In the genomic region with DNA sequence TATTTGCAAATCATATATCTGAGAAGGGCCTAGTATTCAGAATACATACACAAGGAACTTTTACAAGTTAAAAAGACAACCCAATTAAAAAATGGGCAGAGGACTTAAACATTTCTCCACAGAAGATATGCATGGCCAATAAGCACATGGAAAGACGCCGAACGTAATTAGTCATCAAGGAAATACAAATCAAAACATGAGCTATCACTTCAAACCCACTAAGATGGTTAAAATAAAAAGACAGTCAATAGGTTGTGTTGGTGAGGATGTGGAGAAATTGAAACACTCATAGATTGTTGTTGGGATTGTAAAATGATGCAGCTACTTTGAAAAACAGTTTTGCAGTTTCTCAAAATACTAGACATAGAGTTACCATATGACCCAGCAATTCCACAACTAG, we compare ENCODE assay signal across 16 cellular contexts.
A peak's percentile ranks its signal among the peaks of the same experiment; 100 is the strongest.
DNase-seq lines count a peak whose midpoint lies in the region; ATAC-seq and TF ChIP-seq lines count a peak whose summit lies in the region.
"Had no signal": no experiment of that assay in that cellular context is flagged by ENCODE, and none has a peak within 500 bp of the region (broad histone marks: within the 10 kb centered on the region; RNA-seq: fewer than 3 reads in every experiment).

No MANE protein-coding gene starts in this region.

- no peaks in the 10 kb centered on the region; the same call in 1 of the 2 replicates for H3K9me1 ChIP-seq in IMR-90 (ENCODE audit: insufficient read depth, low read length)

- no peaks in the 10 kb centered on the region for H3K79me1 ChIP-seq in IMR-90 (ENCODE audit: low read depth in 1 of 2, low read length in 2 of 2)
- no peaks in the 10 kb centered on the region for H3K79me1 ChIP-seq in mesenchymal stem cell (replicated peaks; ENCODE audit: low read length, poor library complexity, severe bottlenecking)

- intact Hi-C loops in IMR-90 (cut with micrococcal nuclease) = no loop called here

- H3K4me2 ChIP-seq in IMR-90 (ENCODE audit: low read depth, low read length) (no peak overlapping the region), mesenchymal stem cell (ENCODE audit: low read length, poor library complexity, severe bottlenecking) (no peak overlapping the region)
- H3K4me2 ChIP-seq: KMS-11, PC-9 had no signal

- H2BK5ac ChIP-seq in IMR-90 (ENCODE audit: low read depth, low read length, poor library complexity, severe bottlenecking) (peak overlapping the region; percentile 87), mesenchymal stem cell (ENCODE audit: low read depth, low read length, poor library complexity, severe bottlenecking) (no peak overlapping the region)

- ATAC-seq in IMR-90 (ENCODE audit: low read depth) (no peak), HG02970 (IDR thresholded peaks at IDR 0.05; ENCODE audit: low FRiP score, unreplicated experiment) (no peak), GM19467 (IDR thresholded peaks at IDR 0.05; ENCODE audit: unreplicated experiment) (no peak)

- H3K4me3 ChIP-seq in IMR-90 (ENCODE audit: insufficient read depth, low read depth, low read length) = no peak overlapping the region
- no peak overlapping the region for H3K4me3 ChIP-seq in cardiac fibroblast (replicated peaks in 1 of 2; ENCODE audit: low read depth in 2 of 2, low read length in 2 of 2)
- no peak overlapping the region for H3K4me3 ChIP-seq in mesenchymal stem cell (ENCODE audit: insufficient read depth in 1 of 2, low read depth in 1 of 2, low read length in 2 of 2)
- H3K4me3 ChIP-seq in coronary artery = no peak overlapping the region
- H3K4me3 ChIP-seq: PC-9 had no signal

- BruUV-seq in IMR-90 (replicated peaks; lab: Mats Ljungman, UMichigan) = no TSS peak

- H4K8ac ChIP-seq in IMR-90 (ENCODE audit: low read depth in 2 of 2, low read length in 2 of 2) (no peak overlapping the region), mesenchymal stem cell (ENCODE audit: low read length) (no peak overlapping the region)

- H4K5ac ChIP-seq in IMR-90 (ENCODE audit: low read depth, low read length) = peak overlapping the region; percentile 20; the same call in 1 of the 2 replicates

- H3K27me3 ChIP-seq in IMR-90 (ENCODE audit: control insufficient read depth, insufficient read depth, low read length) = no peaks in the 10 kb centered on the region
- H3K27me3 ChIP-seq in mesenchymal stem cell (ENCODE audit: control insufficient read depth in 1 of 2, insufficient read depth in 1 of 2, low read length in 2 of 2) = no peaks in the 10 kb centered on the region

- H2BK120ac ChIP-seq in IMR-90 (ENCODE audit: low read depth, low read length) (peak overlapping the region; percentile 25; the same call in 1 of the 2 replicates), mesenchymal stem cell (ENCODE audit: low read depth, low read length) (no peak overlapping the region)

- H4K20me1 ChIP-seq in IMR-90 (ENCODE audit: insufficient read depth, low read length) = no peaks in the 10 kb centered on the region

- no peak overlapping the region for H3K9ac ChIP-seq in IMR-90 (ENCODE audit: low read depth, low read length)
- H3K9ac ChIP-seq in mesenchymal stem cell (ENCODE audit: low read length) = no peak overlapping the region
- H3K9ac ChIP-seq: KMS-11 had no signal

- TF ChIP-seq CTCF in IMR-90 (conservative IDR thresholded peaks at IDR 0.05; ENCODE audit: low read depth, low read length) (no peak), cardiac fibroblast (IDR thresholded peaks at IDR 0.05; ENCODE audit: low read depth, low read length) (no peak), coronary artery (IDR thresholded peaks at IDR 0.05) (no peak)

- POLR2A ChIA-PET in IMR-90 (lab: Charles Lee; ENCODE audit: unreplicated experiment) = no interaction called here

- in situ Hi-C loops in IMR-90 (cut with MboI; ENCODE audit: low sequenced_read_pairs) = no loop called here

- no peak overlapping the region for H3K14ac ChIP-seq in IMR-90 (replicated peaks; ENCODE audit: low read depth, low read length)
- H3K14ac ChIP-seq in mesenchymal stem cell (ENCODE audit: low read length in 2 of 2) = no peak overlapping the region

- H2AFZ ChIP-seq in IMR-90 (replicated peaks; ENCODE audit: low read length, poor library complexity) (no peak overlapping the region), mesenchymal stem cell (ENCODE audit: low read depth, low read length) (no peak overlapping the region)
- H2AFZ ChIP-seq: PC-9 had no signal

- H3K9me3 ChIP-seq in IMR-90 (ENCODE audit: control insufficient read depth, insufficient read depth, low read length) (no peaks in the 10 kb centered on the region), mesenchymal stem cell (ENCODE audit: control insufficient read depth, low read length) (no peaks in the 10 kb centered on the region)

- no peak for TF ChIP-seq RAD21 in IMR-90 (IDR thresholded peaks at IDR 0.05; ENCODE audit: low read length)

- H3K27ac ChIP-seq in IMR-90 (ENCODE audit: insufficient read depth, low read length) (no peak overlapping the region), mesenchymal stem cell (ENCODE audit: low read length, poor library complexity, severe bottlenecking) (peak overlapping the region; percentile 17), coronary artery (no peak overlapping the region)
- H3K27ac ChIP-seq: KMS-11, PC-9 had no signal

- H3K18ac ChIP-seq in IMR-90 (ENCODE audit: low read depth, low read length) = peak overlapping the region; percentile 60; the same call in 1 of the 2 replicates
- no peak overlapping the region for H3K18ac ChIP-seq in mesenchymal stem cell (ENCODE audit: low read depth in 1 of 2, low read length in 2 of 2)

- no peak overlapping the region for H3K23ac ChIP-seq in IMR-90 (ENCODE audit: low read depth, low read length)
- no peak overlapping the region for H3K23ac ChIP-seq in mesenchymal stem cell (ENCODE audit: low read length in 2 of 2)

- H2AK9ac ChIP-seq in IMR-90 (replicated peaks; ENCODE audit: low read depth, low read length, poor library complexity) = no peak overlapping the region

- peak overlapping the region; percentile 27; the same call in 1 of the 2 replicates for H2BK20ac ChIP-seq in IMR-90 (ENCODE audit: low read depth, low read length)

- CTCF ChIA-PET in IMR-90 (lab: Yijun Ruan, JAX) = no interaction called here

- peaks cover 8% of the 10 kb centered on the region for H3K4me1 ChIP-seq in IMR-90 (ENCODE audit: control insufficient read depth, insufficient read depth, low read length)
- peaks cover 5% of the 10 kb centered on the region for H3K4me1 ChIP-seq in mesenchymal stem cell (ENCODE audit: control insufficient read depth, insufficient read depth, low read depth, low read length)

- dilution Hi-C loops in IMR-90 (cut with HindIII; ENCODE audit: low sequenced_read_pairs, unreplicated experiment) = no loop called here

- H2BK12ac ChIP-seq in mesenchymal stem cell (ENCODE audit: low read length in 2 of 2) = no peak overlapping the region

- H3K4ac ChIP-seq in IMR-90 (ENCODE audit: low read depth, low read length) (no peak overlapping the region), mesenchymal stem cell (ENCODE audit: low read depth in 1 of 2, low read length in 2 of 2) (no peak overlapping the region)

- no peak overlapping the region for H3K56ac ChIP-seq in IMR-90 (ENCODE audit: extremely low read depth, insufficient read depth, low read length)

- peak; percentile 54 for DNase-seq in ELR (ENCODE audit: low read depth)
- DNase-seq in IMR-90 = peak; percentile 40
- DNase-seq in cardiac fibroblast (ENCODE audit: low read depth in 2 of 2) = peak; percentile 18 to 27
- peak; percentile 58 for DNase-seq in mesenchymal stem cell
- no peak for DNase-seq in coronary artery (ENCODE audit: low spot score)
- DNase-seq: C1 segment of cervical spinal cord, DND-41, H9, NCI-H1092, NCI-H146, NCI-H2081, NCI-H510A treated with DMSO at 0.1 percent for 48 hours, PC-9 had no signal

- no CpG with 5 or more reads among the region's 3 CpGs for WGBS in IMR-90 (ENCODE audit: extremely low coverage in 2 of 2, insufficient read length in 1 of 2), 2 experiments
- no CpG with 5 or more reads among the region's 3 CpGs for WGBS in mesenchymal stem cell

- no peak overlapping the region for H2BK15ac ChIP-seq in IMR-90 (ENCODE audit: low read depth, low read length)
- no peak overlapping the region for H2BK15ac ChIP-seq in mesenchymal stem cell (ENCODE audit: low read depth, poor library complexity, severe bottlenecking)

- no peak for TF ChIP-seq POLR2A in IMR-90 (IDR thresholded peaks at IDR 0.05; ENCODE audit: low read depth, low read length)

- no peak overlapping the region for H4K91ac ChIP-seq in IMR-90 (ENCODE audit: insufficient read depth, low read depth, low read length)
- H4K91ac ChIP-seq in mesenchymal stem cell (ENCODE audit: low read length) = no peak overlapping the region

- H3K36me3 ChIP-seq in IMR-90 (ENCODE audit: control insufficient read depth, insufficient read depth, low read length) = no peaks in the 10 kb centered on the region
- H3K36me3 ChIP-seq in mesenchymal stem cell (ENCODE audit: control insufficient read depth in 1 of 2, insufficient read depth in 2 of 2, low read depth in 1 of 2, low read length in 2 of 2) = no peaks in the 10 kb centered on the region

- no peak overlapping the region for H2AK5ac ChIP-seq in IMR-90 (ENCODE audit: low read depth, low read length)
- no peak overlapping the region for H2AK5ac ChIP-seq in mesenchymal stem cell (ENCODE audit: low read length, severe bottlenecking)

TF ChIP-seq in IMR-90, 13 proteins besides CTCF, POLR2A, EP300 and RAD21 (continues in another document):
- TF ChIP-seq, protein P1, sequence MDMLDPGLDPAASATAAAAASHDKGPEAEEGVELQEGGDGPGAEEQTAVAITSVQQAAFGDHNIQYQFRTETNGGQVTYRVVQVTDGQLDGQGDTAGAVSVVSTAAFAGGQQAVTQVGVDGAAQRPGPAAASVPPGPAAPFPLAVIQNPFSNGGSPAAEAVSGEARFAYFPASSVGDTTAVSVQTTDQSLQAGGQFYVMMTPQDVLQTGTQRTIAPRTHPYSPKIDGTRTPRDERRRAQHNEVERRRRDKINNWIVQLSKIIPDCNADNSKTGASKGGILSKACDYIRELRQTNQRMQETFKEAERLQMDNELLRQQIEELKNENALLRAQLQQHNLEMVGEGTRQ (IDR thresholded peaks at IDR 0.05; ENCODE audit: low read depth, low read length) = no peak
- no peak for TF ChIP-seq RCOR1 (IDR thresholded peaks at IDR 0.05; ENCODE audit: insufficient replicate concordance, low read length)
- no peak for TF ChIP-seq CHD1 (IDR thresholded peaks at IDR 0.05; ENCODE audit: low read depth, low read length)
- TF ChIP-seq, protein P2, sequence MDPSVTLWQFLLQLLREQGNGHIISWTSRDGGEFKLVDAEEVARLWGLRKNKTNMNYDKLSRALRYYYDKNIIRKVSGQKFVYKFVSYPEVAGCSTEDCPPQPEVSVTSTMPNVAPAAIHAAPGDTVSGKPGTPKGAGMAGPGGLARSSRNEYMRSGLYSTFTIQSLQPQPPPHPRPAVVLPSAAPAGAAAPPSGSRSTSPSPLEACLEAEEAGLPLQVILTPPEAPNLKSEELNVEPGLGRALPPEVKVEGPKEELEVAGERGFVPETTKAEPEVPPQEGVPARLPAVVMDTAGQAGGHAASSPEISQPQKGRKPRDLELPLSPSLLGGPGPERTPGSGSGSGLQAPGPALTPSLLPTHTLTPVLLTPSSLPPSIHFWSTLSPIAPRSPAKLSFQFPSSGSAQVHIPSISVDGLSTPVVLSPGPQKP (IDR thresholded peaks at IDR 0.05; ENCODE audit: borderline replicate concordance, low read depth, low read length) = no peak
- TF ChIP-seq RFX5 (IDR thresholded peaks at IDR 0.05; ENCODE audit: low read depth, low read length) = no peak
- TF ChIP-seq FOS (IDR thresholded peaks at IDR 0.05; ENCODE audit: low read depth, low read length) = no peak
- TF ChIP-seq MAFK (IDR thresholded peaks at IDR 0.05; ENCODE audit: low read depth, low read length) = no peak
